In genomic region chr2:145764631-145765030, GRCh38 we compare ENCODE assay signal across 16 cellular contexts.
DNase-seq lines count a peak whose midpoint lies in the region; ATAC-seq and TF ChIP-seq lines count a peak whose summit lies in the region.
"Had no signal": no experiment of that assay in that cellular context is flagged by ENCODE, and none has a peak within 500 bp of the region (broad histone marks: within the 10 kb centered on the region; RNA-seq: fewer than 3 reads in every experiment).

No MANE protein-coding gene starts in this region.

- 36 to 38% methylated on average over 6 of the region's 6 CpGs for WGBS in testis, 2 donors

- intact Hi-C loops in testis (cut with DNase I; ENCODE audit: low total_unique reads) = no loop called here

- H3K9me3 Mint-ChIP-seq in glutamatergic neuron (ENCODE audit: unreplicated experiment) = no peaks in the 10 kb centered on the region
- H3K9me3 Mint-ChIP-seq: activated naive CD8-positive, alpha-beta T cell treated with anti-CD3 and anti-CD28 coated beads for 36 hours; type B pancreatic cell had no signal

- DNase-seq in NCI-H510A treated with DMSO at 0.1 percent for 48 hours (lab: John Stamatoyannopoulos, UW) (peak; percentile 30), NCI-H510A (lab: John Stamatoyannopoulos, UW) (no peak), NCI-H446 (lab: John Stamatoyannopoulos, UW) (peak; percentile 87 to 95), glutamatergic neuron (peak; percentile 52), testis (peak; percentile 74), AML-193 (lab: John Stamatoyannopoulos, UW) (no peak)
- no peak for DNase-seq in activated CD8-positive, alpha-beta memory T cell treated with anti-CD3 and anti-CD28 coated beads for 24 hours
- DNase-seq: activated CD8-positive, alpha-beta memory T cell treated with anti-CD3 and anti-CD28 coated beads, Interleukin-2, amount 10 ng/mL, durations not matched to agents 7 days and 5 days; activated naive CD8-positive, alpha-beta T cell treated with anti-CD3 and anti-CD28 coated beads for 36 hours; cortex of kidney; GM23248; RPMI8226; small intestine had no signal

- no peak overlapping the region for H3K4me3 ChIP-seq in testis
- H3K4me3 ChIP-seq: GM12878, GM23248 had no signal

- no peaks in the 10 kb centered on the region for H3K27me3 ChIP-seq in testis

- TF ChIP-seq POLR2A in testis (IDR thresholded peaks at IDR 0.05) = no peak

- H3K27ac Mint-ChIP-seq in glutamatergic neuron (ENCODE audit: unreplicated experiment) = no peak overlapping the region
- H3K27ac Mint-ChIP-seq: activated CD8-positive, alpha-beta memory T cell treated with anti-CD3 and anti-CD28 coated beads, Interleukin-2, amount 10 ng/mL, durations not matched to agents 7 days and 5 days; activated naive CD8-positive, alpha-beta T cell treated with anti-CD3 and anti-CD28 coated beads for 36 hours; type B pancreatic cell had no signal

- no peaks in the 10 kb centered on the region for H3K36me3 ChIP-seq in testis (ENCODE audit: low read depth, missing control alignments)

- H3K9me3 ChIP-seq in testis = no peaks in the 10 kb centered on the region

- peaks cover 13% of the 10 kb centered on the region for H3K4me1 Mint-ChIP-seq in glutamatergic neuron (ENCODE audit: low read depth, unreplicated experiment)
- H3K4me1 Mint-ChIP-seq: activated CD8-positive, alpha-beta memory T cell treated with anti-CD3 and anti-CD28 coated beads, Interleukin-2, amount 10 ng/mL, durations not matched to agents 7 days and 5 days; activated naive CD8-positive, alpha-beta T cell treated with anti-CD3 and anti-CD28 coated beads for 36 hours had no signal

- TF ChIP-seq CTCF in glutamatergic neuron (IDR thresholded peaks at IDR 0.05; ENCODE audit: partially characterized antibody, unreplicated experiment) (no peak), testis (IDR thresholded peaks at IDR 0.05) (no peak)

- no peak overlapping the region for H3K27ac ChIP-seq in testis
- H3K27ac ChIP-seq: GM23248 had no signal

- H3K4me3 Mint-ChIP-seq in glutamatergic neuron (ENCODE audit: unreplicated experiment) = peak overlapping the region; percentile 31
- H3K4me3 Mint-ChIP-seq: activated CD8-positive, alpha-beta memory T cell treated with anti-CD3 and anti-CD28 coated beads, Interleukin-2, amount 10 ng/mL, durations not matched to agents 7 days and 5 days; activated naive CD8-positive, alpha-beta T cell treated with anti-CD3 and anti-CD28 coated beads for 36 hours; type B pancreatic cell had no signal

- H3K27me3 Mint-ChIP-seq in glutamatergic neuron (ENCODE audit: unreplicated experiment) = no peaks in the 10 kb centered on the region
- H3K27me3 Mint-ChIP-seq: activated CD8-positive, alpha-beta memory T cell treated with anti-CD3 and anti-CD28 coated beads, Interleukin-2, amount 10 ng/mL, durations not matched to agents 7 days and 5 days; activated naive CD8-positive, alpha-beta T cell treated with anti-CD3 and anti-CD28 coated beads for 36 hours; type B pancreatic cell had no signal

- H3K4me1 ChIP-seq in testis = no peaks in the 10 kb centered on the region

- no peak for ATAC-seq in HG03342 (IDR thresholded peaks at IDR 0.05; ENCODE audit: unreplicated experiment)
- ATAC-seq: activated CD8-positive, alpha-beta memory T cell treated with anti-CD3 and anti-CD28 coated beads, Interleukin-2, amount 10 ng/mL, durations not matched to agents 7 days and 5 days; GM12878 had no signal

- H3K36me3 Mint-ChIP-seq in glutamatergic neuron (ENCODE audit: unreplicated experiment) = no peaks in the 10 kb centered on the region
- H3K36me3 Mint-ChIP-seq: activated CD8-positive, alpha-beta memory T cell treated with anti-CD3 and anti-CD28 coated beads, Interleukin-2, amount 10 ng/mL, durations not matched to agents 7 days and 5 days; activated naive CD8-positive, alpha-beta T cell treated with anti-CD3 and anti-CD28 coated beads for 36 hours; type B pancreatic cell had no signal

Comparison
In these comparisons a context has a peak if more than half of its experiments do, and no peak if none do; other contexts are left out.
1. DNase-seq: peak in NCI-H510A treated with DMSO at 0.1 percent for 48 hours (single experiment), NCI-H446 (2 of 2), glutamatergic neuron (single experiment) and testis (single experiment); none in NCI-H510A (single experiment), AML-193 (0 of 2) and activated CD8-positive, alpha-beta memory T cell treated with anti-CD3 and anti-CD28 coated beads for 24 hours (single experiment).